In the genomic region with DNA sequence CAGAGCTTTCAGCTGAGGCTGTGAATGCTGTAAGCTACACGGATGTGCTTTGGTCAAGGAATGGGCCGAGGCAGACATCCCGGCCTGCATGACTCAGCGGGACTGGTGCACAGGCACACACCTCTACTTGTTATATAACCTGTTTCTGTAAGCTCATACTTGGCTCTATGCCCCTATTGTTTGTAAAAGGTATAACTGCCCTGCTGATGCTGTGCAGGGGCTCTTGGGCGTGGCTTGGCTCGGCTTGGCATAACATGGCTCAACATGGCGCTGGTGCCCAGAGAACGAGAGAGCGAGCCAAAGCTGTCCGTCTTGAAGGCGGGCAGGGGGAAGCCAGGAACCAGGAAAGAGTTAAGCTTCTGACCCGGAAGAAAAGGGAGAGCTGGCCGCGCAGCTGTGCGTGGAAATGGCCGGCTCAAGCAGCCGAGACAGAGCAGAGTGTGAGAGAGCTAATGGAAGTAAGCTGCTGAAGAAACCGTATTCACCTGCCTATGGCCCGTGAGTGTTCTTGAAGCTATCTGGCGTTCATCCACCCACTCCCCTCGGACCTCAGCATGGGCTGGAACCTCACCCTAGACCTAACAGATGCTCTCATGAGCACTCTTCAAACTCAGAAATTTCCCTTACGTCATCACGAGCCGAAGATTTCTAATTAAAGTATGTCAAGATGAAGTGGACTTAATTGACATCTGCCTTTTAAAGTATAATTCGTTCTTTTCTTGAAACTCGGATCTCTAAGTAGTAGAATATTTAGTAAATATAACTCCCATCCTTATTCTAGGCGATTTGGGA, we compare ENCODE assay signal across 14 cellular contexts.
DNase-seq lines count a peak whose midpoint lies in the region; ATAC-seq and TF ChIP-seq lines count a peak whose summit lies in the region.
"Had no signal": no experiment of that assay in that cellular context is flagged by ENCODE, and none has a peak within 500 bp of the region (broad histone marks: within the 10 kb centered on the region; RNA-seq: fewer than 3 reads in every experiment).

No MANE protein-coding gene starts in this region.

- H3K27me3 ChIP-seq in foreskin keratinocyte: no peaks in the 10 kb centered on the region

- peak; percentile 48 for DNase-seq in A172 (ENCODE audit: low spot score)
- peak; percentile 32 for DNase-seq in HPDE6-E6E7 (ENCODE audit: extremely low spot score)
- DNase-seq in RKO (ENCODE audit: low spot score): peak; percentile 2
- peak; percentile 73 to 83 for DNase-seq in foreskin keratinocyte
- DNase-seq in activated CD4-positive, alpha-beta T cell treated with anti-CD3 and anti-CD28 coated beads for 4 hours: no peak
- DNase-seq in activated gamma-delta T cell treated with Interleukin-2 at 50 U/mL for 16 hours: no peak
- no peak for DNase-seq in HUDEP-2 (lab: John Stamatoyannopoulos, UW; ENCODE audit: unreplicated experiment in 76 of 76)
- DNase-seq: activated CD4-positive, alpha-beta T cell treated with anti-CD3 and anti-CD28 coated beads for 1 hour; amniotic stem cell; mesenchymal stem cell; NCI-H187 treated with DMSO at 0.1 percent for 48 hours; occipital lobe; T-cell had no signal

- peak overlapping the region; percentile 53 for H3K27ac ChIP-seq in foreskin keratinocyte

- peak; percentile 24 for TF ChIP-seq CTCF in foreskin keratinocyte (conservative IDR thresholded peaks at IDR 0.05)

- ATAC-seq in foreskin keratinocyte (peak; percentile 99), GM19467 (IDR thresholded peaks at IDR 0.05; ENCODE audit: unreplicated experiment) (no peak)
- ATAC-seq: T-cell had no signal

- H3K4me1 ChIP-seq in foreskin keratinocyte: peaks cover 14% of the 10 kb centered on the region

Comparison
In these comparisons a context has a peak if more than half of its experiments do, and no peak if none do; other contexts are left out.
1. DNase-seq: peak in A172 (single experiment), HPDE6-E6E7 (single experiment), RKO (single experiment) and foreskin keratinocyte (2 of 2); none in activated CD4-positive, alpha-beta T cell treated with anti-CD3 and anti-CD28 coated beads for 4 hours (0 of 2), activated gamma-delta T cell treated with Interleukin-2 at 50 U/mL for 16 hours (single experiment) and HUDEP-2 (0 of 76).